9 cellular contexts compared by ENCODE assay signal in genomic region chr22:17119481-17120202, GRCh38. TPM values are rescaled to one million over a fixed set of nuclear protein-coding genes. Genes with fewer than 3 reads are reported as not detected.
DNase-seq lines count a peak whose midpoint lies in the region; ATAC-seq and TF ChIP-seq lines count a peak whose summit lies in the region.
"Had no signal": no experiment of that assay in that cellular context is flagged by ENCODE, and none has a peak within 500 bp of the region (broad histone marks: within the 10 kb centered on the region; RNA-seq: fewer than 3 reads in every experiment).

No MANE protein-coding gene starts in this region.

- ATAC-seq in activated CD4-positive, CD25-positive, alpha-beta regulatory T cell treated with anti-CD3 and anti-CD28 coated beads, Interleukin-2, amount 50 U/mL, for 24 hours, result no peak
- no peak for ATAC-seq in HG03469 (IDR thresholded peaks at IDR 0.05; ENCODE audit: unreplicated experiment)
- ATAC-seq in GM21619 (IDR thresholded peaks at IDR 0.05; ENCODE audit: unreplicated experiment), result no peak

- H3K4me3 ChIP-seq in OCI-LY3 (ENCODE audit: low read length) (no peak overlapping the region), fibroblast of villous mesenchyme (ENCODE audit: low read depth, low read length) (no peak overlapping the region)

- H4K20me1 ChIP-seq in OCI-LY3 (ENCODE audit: insufficient read depth, low read length), result no peaks in the 10 kb centered on the region

- DNase-seq in NCI-H82 (lab: John Stamatoyannopoulos, UW) (peak; percentile 48), NCI-H82 treated with DMSO at 0.1 percent for 48 hours (lab: John Stamatoyannopoulos, UW; ENCODE audit: unreplicated experiment) (no peak), fibroblast of villous mesenchyme (ENCODE audit: low read depth) (peak; percentile 6), retina (peak; percentile 67)

- no peak overlapping the region for H2AFZ ChIP-seq in OCI-LY3 (ENCODE audit: low read depth, low read length)

- no peak overlapping the region for H3K27ac ChIP-seq in OCI-LY3 (ENCODE audit: low read length)
- H3K27ac ChIP-seq: SJSA1 had no signal

- H3K79me2 ChIP-seq in OCI-LY3 (ENCODE audit: low read length), result no peaks in the 10 kb centered on the region

- peaks cover 18% of the 10 kb centered on the region for H3K4me1 ChIP-seq in OCI-LY3 (ENCODE audit: low read length)

- no peaks in the 10 kb centered on the region for H3K9me3 ChIP-seq in OCI-LY3 (ENCODE audit: insufficient read depth, low read length)

- TF ChIP-seq CTCF in OCI-LY3 (IDR thresholded peaks at IDR 0.05; ENCODE audit: low read depth, low read length), result peak; percentile 40
- peak; percentile 9 for TF ChIP-seq CTCF in fibroblast of villous mesenchyme (IDR thresholded peaks at IDR 0.05; ENCODE audit: insufficient read depth, low read depth, low read length)

- no peaks in the 10 kb centered on the region for H3K36me3 ChIP-seq in OCI-LY3 (replicated peaks; ENCODE audit: low read depth, low read length)
- H3K36me3 ChIP-seq: SJSA1 had no signal

- H3K27me3 ChIP-seq in OCI-LY3 (ENCODE audit: low read depth, low read length), result no peaks in the 10 kb centered on the region

- H3K4me2 ChIP-seq in OCI-LY3 (ENCODE audit: low read length), result no peak overlapping the region

- no peak overlapping the region for H3K9ac ChIP-seq in OCI-LY3 (ENCODE audit: low read length)

RNA-seq across cellular contexts. Expression of gene TMEM121B, which starts 1.5 kb away (rescaled TPM):
- total RNA-seq in fibroblast of villous mesenchyme, result under 0.01 TPM in 2 replicates

RNA-seq across cellular contexts. Expression of gene IL17RA, which starts 34.8 kb away (rescaled TPM):
- 5.8 and 7.3 TPM in 2 replicates for total RNA-seq in fibroblast of villous mesenchyme

RNA-seq across cellular contexts. Expression of gene HDHD5, which starts 39.4 kb away (rescaled TPM):
- 24.2 and 28.7 TPM in 2 replicates for total RNA-seq in fibroblast of villous mesenchyme
